In the genomic region with DNA sequence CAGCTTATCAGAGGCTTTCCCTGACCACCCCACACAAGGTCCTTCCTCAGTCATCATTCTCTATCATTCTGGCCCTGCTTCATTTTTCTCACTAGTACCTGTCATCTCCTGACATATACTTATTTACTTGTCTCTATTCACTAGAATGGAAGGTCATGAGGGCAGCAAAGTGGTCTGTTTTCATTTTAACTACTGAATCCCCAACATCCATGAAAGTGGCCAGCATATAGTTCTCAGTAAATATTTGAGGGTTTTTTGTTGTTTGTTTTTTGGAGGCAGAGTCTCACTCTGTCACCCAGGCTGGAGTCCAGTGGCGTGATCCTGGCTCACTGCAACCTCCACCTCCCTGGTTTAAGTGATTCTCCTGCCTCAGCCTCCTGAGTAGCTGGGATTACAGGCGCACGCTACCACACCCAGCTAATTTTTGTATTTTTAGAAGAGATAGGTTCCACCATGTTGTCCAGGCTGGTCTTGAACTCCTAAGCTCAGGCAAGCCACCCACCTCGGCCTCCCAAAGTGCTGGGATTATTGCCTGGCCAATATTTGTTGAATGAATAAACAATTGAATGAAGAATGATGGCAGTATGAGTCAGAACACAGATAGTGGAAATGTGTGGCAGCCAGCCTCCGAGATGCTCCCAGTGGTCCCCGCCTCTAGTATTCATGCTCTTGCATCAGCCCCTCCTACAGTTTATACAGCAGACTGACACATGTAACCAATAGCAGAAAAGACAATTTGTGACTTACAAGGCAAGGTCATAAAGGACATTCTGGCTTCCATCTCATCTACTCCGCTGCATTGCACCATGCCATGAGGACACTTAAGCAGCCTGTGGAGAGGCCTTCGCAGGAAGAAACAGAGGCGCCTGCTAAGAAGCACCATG, we compare ENCODE assay signal across 15 cellular contexts. TPM values are rescaled to one million over a fixed set of nuclear protein-coding genes. Genes with fewer than 3 reads are reported as not detected.
DNase-seq lines count a peak whose midpoint lies in the region; ATAC-seq and TF ChIP-seq lines count a peak whose summit lies in the region.
"Had no signal": no experiment of that assay in that cellular context is flagged by ENCODE, and none has a peak within 500 bp of the region (broad histone marks: within the 10 kb centered on the region; RNA-seq: fewer than 3 reads in every experiment).

No MANE protein-coding gene starts in this region.

- intact Hi-C loops in heart left ventricle (cut with DNase I): no loop called here

- H3K27ac ChIP-seq in SJSA1: peak overlapping the region; percentile 56
- no peak overlapping the region for H3K27ac ChIP-seq in heart left ventricle
- H3K27ac ChIP-seq: dorsolateral prefrontal cortex had no signal

- DNase-seq in A172 (ENCODE audit: low spot score) (peak; percentile 55), EL (peak; percentile 63), SJSA1 (ENCODE audit: low read depth in 1 of 2, low spot score in 2 of 2) (peak; percentile 73 to 81), fibroblast of pulmonary artery (ENCODE audit: low read depth) (peak; percentile 63), H7 (no peak), heart left ventricle (no peak), kidney glomerular epithelial cell (lab: John Stamatoyannopoulos, UW) (no peak)
- DNase-seq: activated T-cell treated with anti-CD3 and anti-CD28 coated beads, Interleukin-2, amount 50 U/mL, for 48 hours; DND-41; dorsolateral prefrontal cortex; Kasumi-1; NCI-H2081 treated with DMSO at 0.1 percent for 48 hours; NK-92 treated with Interleukin-12 subunit alpha and Interleukin-12 subunit beta, amount 100 ng/mL, for 24 hours; posterior cingulate gyrus had no signal

- TF ChIP-seq CTCF in fibroblast of pulmonary artery (IDR thresholded peaks at IDR 0.05; ENCODE audit: low read length, missing control alignments) (no peak), heart left ventricle (IDR thresholded peaks at IDR 0.05) (no peak)

- no peak for ATAC-seq in heart left ventricle
- no peak for ATAC-seq in GM21423 (IDR thresholded peaks at IDR 0.05; ENCODE audit: unreplicated experiment)

- no peak for TF ChIP-seq POLR2A in heart left ventricle (IDR thresholded peaks at IDR 0.05)

- H3K4me1 ChIP-seq in SJSA1 (replicated peaks): peaks cover 18% of the 10 kb centered on the region
- H3K4me1 ChIP-seq in heart left ventricle: peaks cover 0 to 19% (median 3%) of the 10 kb centered on the region in 12 donors

- no peaks in the 10 kb centered on the region for H3K36me3 ChIP-seq in SJSA1
- H3K36me3 ChIP-seq in H7 (replicated peaks; ENCODE audit: control insufficient read depth, insufficient read depth, low read length): no peaks in the 10 kb centered on the region
- no peaks in the 10 kb centered on the region for H3K36me3 ChIP-seq in heart left ventricle

- H3K9me3 ChIP-seq in SJSA1 (replicated peaks) (no peaks in the 10 kb centered on the region), heart left ventricle (no peaks in the 10 kb centered on the region)

- H3K4me3 ChIP-seq in SJSA1 (no peak overlapping the region), fibroblast of pulmonary artery (replicated peaks; ENCODE audit: low read depth, low read length) (no peak overlapping the region), H7 (ENCODE audit: insufficient read depth, low read depth, low read length) (no peak overlapping the region), heart left ventricle (no peak overlapping the region)
- H3K4me3 ChIP-seq: dorsolateral prefrontal cortex had no signal

- 83 to 87% (median 86%) methylated on average over 9 of the region's 9 CpGs for WGBS in heart left ventricle, 4 donors

- H3K27me3 ChIP-seq in SJSA1 (replicated peaks) (no peaks in the 10 kb centered on the region), H7 (ENCODE audit: control insufficient read depth, insufficient read depth, low read length) (no peaks in the 10 kb centered on the region), heart left ventricle (no peaks in the 10 kb centered on the region)
- H3K27me3 ChIP-seq: dorsolateral prefrontal cortex had no signal

RNA-seq across cellular contexts. Expression of a gene that starts 7.0 kb away (rescaled TPM):
- total RNA-seq in A172 (2014; rRNA removed; shearing (Covaris generic)): 99.9 and 105 TPM in 2 replicates
- total RNA-seq in SJSA1 (2014; rRNA removed; shearing (Covaris generic)): 57.5 and 88.8 TPM in 2 replicates
- total RNA-seq in H7 (2014; rRNA removed; shearing (Covaris generic)): 33.4 and 37.9 TPM in 2 replicates
- total RNA-seq in heart left ventricle: 10 to 100 TPM; 29.1 to 57.2 (median 46.7) TPM
- polyA plus RNA-seq in heart left ventricle: 10 to 100 TPM in 1 of 2 donors, 1 to 10 TPM in 1; 9.0 to 21.9 TPM

Comparison
In these comparisons a context has a peak if more than half of its experiments do, and no peak if none do; other contexts are left out.
1. DNase-seq: peak in A172 (single experiment), EL (single experiment), SJSA1 (2 of 2) and fibroblast of pulmonary artery (single experiment); none in H7 (single experiment), heart left ventricle (0 of 5) and kidney glomerular epithelial cell (single experiment).